In the genomic region with DNA sequence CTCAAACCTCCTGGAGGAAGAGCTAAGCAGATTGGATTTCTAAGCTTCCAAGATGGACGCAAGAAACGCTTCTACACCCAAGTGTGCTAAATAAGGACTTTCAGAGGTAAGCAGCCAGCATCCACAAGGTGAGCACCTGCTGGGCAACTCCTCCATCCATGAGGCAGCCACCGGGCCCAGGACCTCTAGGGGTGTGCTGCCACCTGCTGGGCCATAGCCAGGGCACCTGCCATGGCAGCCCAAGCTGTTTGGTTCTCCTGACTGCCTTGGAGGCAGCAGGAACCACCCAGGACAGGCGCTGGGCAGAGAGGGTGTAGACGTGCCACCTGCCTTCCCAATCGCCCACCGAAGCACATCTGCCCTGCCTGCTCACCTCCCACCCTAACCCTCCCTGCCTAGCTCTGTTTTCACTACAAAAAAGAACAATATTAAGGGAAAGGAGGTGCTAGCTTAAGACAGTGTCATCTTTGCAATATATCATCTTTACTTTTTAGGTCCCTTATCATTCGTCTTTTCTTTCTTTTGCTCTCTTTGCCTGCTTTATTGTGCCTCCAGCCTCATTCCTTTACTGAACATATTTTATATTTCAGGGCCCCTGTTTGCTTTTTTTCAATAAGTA, we compare ENCODE assay signal across 8 cellular contexts. TPM values are rescaled to one million over a fixed set of nuclear protein-coding genes. Genes with fewer than 3 reads are reported as not detected.
DNase-seq lines count a peak whose midpoint lies in the region; ATAC-seq and TF ChIP-seq lines count a peak whose summit lies in the region.

No MANE protein-coding gene starts in this region.

- in situ Hi-C loops in astrocyte of the spinal cord (cut with HindIII; ENCODE audit: low sequenced_read_pairs) = no loop called here

- H3K4me1 ChIP-seq in right lobe of liver = peaks cover 0 to 15% (median 7%) of the 10 kb centered on the region in 4 donors

- H3K9me3 ChIP-seq in right lobe of liver = no peaks in the 10 kb centered on the region

- H3K27me3 ChIP-seq in right lobe of liver = no peaks in the 10 kb centered on the region

- WGBS in right lobe of liver (ENCODE audit: insufficient coverage, low coverage, low lambda C conversion rate, missing lambda C conversion rate) = 26% methylated on average over 3 of the region's 8 CpGs

- intact Hi-C loops in right lobe of liver (cut with DNase I) = no loop called here

- ATAC-seq in GM19463 (IDR thresholded peaks at IDR 0.05; ENCODE audit: unreplicated experiment) (peak; percentile 54), right lobe of liver (peak; percentile 94 to 98 (median 96)), GM21825 (IDR thresholded peaks at IDR 0.05; ENCODE audit: unreplicated experiment) (no peak)

- TF ChIP-seq POLR2A in right lobe of liver (IDR thresholded peaks at IDR 0.05) = no peak

- DNase-seq in CD1c-positive myeloid dendritic cell (ENCODE audit: extremely low spot score) = peak; percentile 74
- DNase-seq in NAMALWA (ENCODE audit: low spot score) = peak; percentile 86
- DNase-seq in T-helper 2 cell = peak; percentile 50 to 78 (median 64)
- no peak for DNase-seq in astrocyte of the spinal cord (ENCODE audit: low read depth, low spot score)
- peak; percentile 81 to 86 (median 84) for DNase-seq in right lobe of liver
- peak; percentile 52 to 56 for DNase-seq in stimulated activated CD8-positive, alpha-beta memory T cell treated with anti-CD3 and anti-CD28 coated beads, Interleukin-4, amount 100 ng/mL, for 4 hours (ENCODE audit: low read depth in 2 of 2, low spot score in 1 of 2)

- H3K4me3 ChIP-seq in astrocyte of the spinal cord (ENCODE audit: low read depth, low read length) (no peak overlapping the region), right lobe of liver (no peak overlapping the region)

- peaks cover 0 to 20% (median 10%) of the 10 kb centered on the region in 4 donors for H3K36me3 ChIP-seq in right lobe of liver

- peak; percentile 50 for TF ChIP-seq CTCF in astrocyte of the spinal cord (IDR thresholded peaks at IDR 0.05; ENCODE audit: low read depth, low read length)
- peak; percentile 72 to 92 (median 85) for TF ChIP-seq CTCF in right lobe of liver (IDR thresholded peaks at IDR 0.05)

- H3K27ac ChIP-seq in right lobe of liver = no peak overlapping the region

RNA-seq across cellular contexts. Expression of a gene that starts 12.9 kb away (rescaled TPM):
- 1 to 10 TPM in 2 of 6 experiments, under 1 TPM in 4; 0.51 to 1.6 (median 0.83) TPM for total RNA-seq in right lobe of liver

RNA-seq across cellular contexts. Expression of a gene that starts 18.9 kb away (rescaled TPM):
- total RNA-seq in right lobe of liver = 100 to 1,000 TPM in 2 of 6 experiments, 10 to 100 TPM in 4; 65.4 to 181 (median 82.0) TPM

RNA-seq across cellular contexts. Expression of a gene that starts 24.2 kb away (rescaled TPM):
- 10 to 100 TPM; 11.5 to 49.3 (median 19.5) TPM for total RNA-seq in right lobe of liver

RNA-seq across cellular contexts. Expression of a gene that starts 24.6 kb away (rescaled TPM):
- total RNA-seq in right lobe of liver = 10 to 100 TPM in 5 of 6 experiments, 1 to 10 TPM in 1; 7.8 to 23.7 (median 17.7) TPM

RNA-seq across cellular contexts. Expression of a gene that starts 27.7 kb away (rescaled TPM):
- total RNA-seq in right lobe of liver = 10 to 100 TPM; 25.3 to 38.5 (median 29.5) TPM
